In the genomic region with DNA sequence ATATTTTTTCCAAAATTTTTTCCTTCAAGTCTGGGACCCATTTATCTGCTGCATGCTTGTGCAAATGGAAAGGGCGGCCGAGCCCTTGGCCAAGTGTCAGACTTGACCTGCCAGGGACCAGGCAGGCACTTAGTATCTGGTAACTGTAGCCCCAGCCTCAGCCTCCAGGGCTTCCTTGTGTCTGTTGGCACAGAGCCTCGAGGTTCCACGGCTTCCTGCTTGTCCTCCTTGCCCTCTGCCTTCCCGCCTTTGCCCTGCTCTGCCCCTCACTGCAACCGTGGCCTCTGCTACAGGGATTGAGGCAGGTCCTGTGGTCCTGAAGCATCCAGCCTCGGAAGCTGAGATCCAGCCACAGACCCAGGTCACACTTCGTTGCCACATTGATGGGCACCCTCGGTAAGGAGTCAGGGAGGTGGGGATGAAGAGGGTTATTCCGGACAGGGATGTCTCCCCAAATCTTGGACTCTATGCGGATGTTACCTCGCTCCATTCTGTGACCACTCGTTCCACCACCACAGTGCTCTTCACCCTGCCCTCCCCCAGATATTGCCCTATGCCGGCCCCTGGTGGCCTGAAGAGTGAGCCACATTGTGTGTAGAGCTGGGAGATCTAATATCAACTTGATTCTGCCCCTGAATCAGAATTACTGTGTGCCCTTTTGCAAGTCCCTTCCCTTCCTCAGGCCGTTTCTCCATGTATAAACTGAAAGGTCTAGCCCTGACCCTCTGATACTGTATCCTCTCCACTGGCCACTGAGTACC, we compare ENCODE assay signal across 9 cellular contexts. TPM values are rescaled to one million over a fixed set of nuclear protein-coding genes. Genes with fewer than 3 reads are reported as not detected.
DNase-seq lines count a peak whose midpoint lies in the region; ATAC-seq, FAIRE-seq and TF ChIP-seq lines count a peak whose summit lies in the region.
"Had no signal": no experiment of that assay in that cellular context is flagged by ENCODE, and none has a peak within 500 bp of the region (broad histone marks: within the 10 kb centered on the region; RNA-seq: fewer than 3 reads in every experiment).

No MANE protein-coding gene starts in this region.

- peaks cover 20% of the 10 kb centered on the region; the same call in 1 of the 2 replicates for H3K27me3 ChIP-seq in OCI-LY1 (ENCODE audit: insufficient read depth, low read length)
- H3K27me3 ChIP-seq in H1 (replicated peaks in 1 of 4; ENCODE audit: control insufficient read depth in 3 of 4, extremely low read depth in 1 of 4, insufficient read depth in 3 of 4, low read length in 3 of 4), result no peaks in the 10 kb centered on the region

- H3K18ac ChIP-seq in H1 (ENCODE audit: extremely low read depth, low read length), result no peak overlapping the region

- no peak overlapping the region for H3K4me3 ChIP-seq in OCI-LY1 (ENCODE audit: low read depth, low read length, poor library complexity, severe bottlenecking)
- no peak overlapping the region for H3K4me3 ChIP-seq in H1 (ENCODE audit: extremely low read depth in 1 of 4, insufficient read depth in 2 of 4, low read depth in 3 of 4, low read length in 4 of 4)

- peak; percentile 14 for DNase-seq in activated CD4-positive, alpha-beta T cell treated with anti-CD3 and anti-CD28 coated beads, Interleukin-2, amount 50 U/mL, for 1 hour
- DNase-seq in activated CD4-positive, alpha-beta T cell treated with anti-CD3 and anti-CD28 coated beads for 1 hour, result no peak
- peak in 1 of 2 experiments; percentile 63 for DNase-seq in H1 (ENCODE audit: low read depth in 1 of 2, low spot score in 2 of 2)
- DNase-seq in neural crest cell (ENCODE audit: low read depth, low spot score), result no peak
- no peak for DNase-seq in SHP77 treated with DMSO at 0.1 percent for 48 hours (lab: John Stamatoyannopoulos, UW)
- no peak for DNase-seq in SKM-1 (lab: John Stamatoyannopoulos, UW; ENCODE audit: unreplicated experiment)
- DNase-seq: activated T-cell treated with anti-CD3 and anti-CD28 coated beads, Interleukin-2, amount 50 U/mL, for 4 hours had no signal

- H3K4me3 Mint-ChIP-seq in neural crest cell, result no peak overlapping the region
- H3K4me3 Mint-ChIP-seq: activated T-cell treated with anti-CD3 and anti-CD28 coated beads, Interleukin-2, amount 50 U/mL, for 4 hours had no signal

- no peak for TF ChIP-seq EP300 in H1 (IDR thresholded peaks at IDR 0.05; ENCODE audit: borderline replicate concordance in 1 of 2, low read depth in 2 of 2, low read length in 2 of 2)

- no peaks in the 10 kb centered on the region for H3K23me2 ChIP-seq in H1 (ENCODE audit: low read depth, low read length)

- POLR2A ChIA-PET in H1 (lab: Charles Lee; ENCODE audit: partially characterized antibody), result interaction anchor here (0.7 to 1.4 kb wide), 5 partner anchors 53 to 70 kb away, joined by 3 to 9 read pairs (median 4); a partner anchor contains a TSS

- peak overlapping the region; percentile 71; the same call in 1 of the 2 replicates for H2BK12ac ChIP-seq in H1 (ENCODE audit: low read depth, low read length)

- no peaks in the 10 kb centered on the region for H3K4me1 ChIP-seq in OCI-LY1 (ENCODE audit: insufficient read depth, low read length, severe bottlenecking)
- H3K4me1 ChIP-seq in H1 (replicated peaks in 1 of 4; ENCODE audit: control insufficient read depth in 3 of 4, insufficient read depth in 4 of 4, low read length in 3 of 4), result peaks cover 0 to 14% (median 5%) of the 10 kb centered on the region in 4 experiments

- H3K56ac ChIP-seq in H1 (replicated peaks; ENCODE audit: insufficient read length, low read depth, low read length), result no peak overlapping the region

- CTCF ChIA-PET in H1 (lab: Charles Lee; ENCODE audit: partially characterized antibody), result interaction anchor here (0.6 to 4.0 kb wide), 28 partner anchors 10 to 228 kb away, joined by 3 to 27 read pairs (median 4); a partner anchor contains a TSS

- no peak overlapping the region for H2BK120ac ChIP-seq in H1 (replicated peaks; ENCODE audit: low read depth, low read length)

- TF ChIP-seq RAD21 in H1 (IDR thresholded peaks at IDR 0.05 in 1 of 2, conservative IDR thresholded peaks at IDR 0.05 in 1 of 2; ENCODE audit: low read depth in 2 of 2, low read length in 2 of 2), result peak; percentile 91 to 92

- H3K4me1 Mint-ChIP-seq in neural crest cell, result peaks cover 4% of the 10 kb centered on the region

- no peaks in the 10 kb centered on the region for H3K36me3 Mint-ChIP-seq in neural crest cell (ENCODE audit: low read depth)

- H4K91ac ChIP-seq in H1 (replicated peaks; ENCODE audit: insufficient read length, low read length), result peak overlapping the region; percentile 29

- H4K20me1 ChIP-seq in OCI-LY1 (ENCODE audit: insufficient read depth, low read length), result no peaks in the 10 kb centered on the region
- peaks cover 12 to 20% of the 10 kb centered on the region in 2 experiments for H4K20me1 ChIP-seq in H1 (replicated peaks in 1 of 2; ENCODE audit: control insufficient read depth in 1 of 2, insufficient read depth in 2 of 2, low read length in 2 of 2)

- TF ChIP-seq CTCF in OCI-LY1 (IDR thresholded peaks at IDR 0.05; ENCODE audit: low read length) (peak; percentile 67), H1 (IDR thresholded peaks at IDR 0.05; ENCODE audit: control extremely low read depth in 1 of 3, insufficient read depth in 1 of 3, low read depth in 1 of 3, low read length in 3 of 3) (peak; percentile 72 to 82 (median 80)), neural crest cell (conservative IDR thresholded peaks at IDR 0.05) (peak; percentile 57)

- no peaks in the 10 kb centered on the region for H3K27me3 Mint-ChIP-seq in neural crest cell (ENCODE audit: low read depth)

- H4K8ac ChIP-seq in H1 (ENCODE audit: extremely low read depth, insufficient read depth, low read length), result peak overlapping the region; percentile 5; the same call in 1 of the 2 replicates

- H3K9me3 Mint-ChIP-seq in neural crest cell, result no peaks in the 10 kb centered on the region
- H3K9me3 Mint-ChIP-seq: activated T-cell treated with anti-CD3 and anti-CD28 coated beads, Interleukin-2, amount 50 U/mL, for 4 hours had no signal

- no peaks in the 10 kb centered on the region for H3F3A ChIP-seq in OCI-LY1 (ENCODE audit: insufficient read depth, low read length)

- H2AK5ac ChIP-seq in H1 (ENCODE audit: low read depth, low read length), result no peak overlapping the region

- H3K4ac ChIP-seq in H1 (replicated peaks; ENCODE audit: insufficient read length, low read depth, low read length), result no peak overlapping the region

- peaks cover 15% of the 10 kb centered on the region; the same call in 1 of the 2 replicates for H3K79me1 ChIP-seq in H1 (ENCODE audit: low read depth, low read length)

- 84% methylated on average over 15 of the region's 15 CpGs; no CpG with 5 or more reads in 1 of the 2 experiments for WGBS in H1 (ENCODE audit: extremely low coverage in 1 of 2, insufficient coverage in 1 of 2, insufficient read length in 1 of 2, insufficient replicate concordance in 2 of 2, low coverage in 1 of 2, low lambda C conversion rate in 2 of 2, missing lambda C conversion rate in 1 of 2), 2 experiments

- FAIRE-seq in H1 (lab: Jason Lieb, UNC), result no peak

- H3K36me3 ChIP-seq in OCI-LY1 (ENCODE audit: insufficient read depth, low read length), result no peaks in the 10 kb centered on the region
- H3K36me3 ChIP-seq in H1 (ENCODE audit: control insufficient read depth in 2 of 4, insufficient read depth in 4 of 4, low read length in 3 of 4), result peaks cover 2 to 13% (median 10%) of the 10 kb centered on the region in 4 experiments; a peak in 6 of 8 replicates

- H3K79me2 ChIP-seq in OCI-LY1 (ENCODE audit: insufficient read depth, low read length) (no peaks in the 10 kb centered on the region), H1 (ENCODE audit: control insufficient read depth in 1 of 2, insufficient read depth in 2 of 2, low read length in 2 of 2) (peaks cover 0 to 25% of the 10 kb centered on the region in 2 experiments; a peak in 2 of 4 replicates)

- ATAC-seq in HG02678 (IDR thresholded peaks at IDR 0.05; ENCODE audit: unreplicated experiment), result no peak

- H3K27ac ChIP-seq in OCI-LY1 (ENCODE audit: low read depth, low read length, poor library complexity, severe bottlenecking) (no peak overlapping the region), H1 (ENCODE audit: low read depth, low read length) (no peak overlapping the region)

- H2AFZ ChIP-seq in OCI-LY1 (ENCODE audit: low read length) (no peak overlapping the region), H1 (ENCODE audit: low read length) (no peak overlapping the region)

- no peak overlapping the region for H3K9ac ChIP-seq in OCI-LY1 (ENCODE audit: low read length)
- H3K9ac ChIP-seq in H1 (replicated peaks in 1 of 4; ENCODE audit: extremely low read depth in 1 of 4, low read depth in 3 of 4, low read length in 3 of 4), result no peak overlapping the region; a peak in 1 of 7 replicates

- no peak for TF ChIP-seq POLR2A in H1 (IDR thresholded peaks at IDR 0.05; ENCODE audit: control extremely low read depth in 1 of 2, low read depth in 2 of 2, low read length in 2 of 2)

- H2BK5ac ChIP-seq in H1 (ENCODE audit: low read depth, low read length), result no peak overlapping the region

- no peaks in the 10 kb centered on the region for H3K9me3 ChIP-seq in OCI-LY1 (ENCODE audit: low read length)
- H3K9me3 ChIP-seq in H1 (ENCODE audit: insufficient read depth in 2 of 2, low read depth in 1 of 2, low read length in 1 of 2), result no peaks in the 10 kb centered on the region

- H3K4me2 ChIP-seq in OCI-LY1 (ENCODE audit: low read length), result no peak overlapping the region
- H3K4me2 ChIP-seq in H1 (ENCODE audit: insufficient read depth in 1 of 2, low read depth in 2 of 2, low read length in 2 of 2), result no peak overlapping the region

- H2BK20ac ChIP-seq in H1 (ENCODE audit: low read length), result no peak overlapping the region

- H3K23ac ChIP-seq in H1 (ENCODE audit: insufficient read length), result no peak overlapping the region

- H4K5ac ChIP-seq in H1 (ENCODE audit: insufficient read length, low read depth, low read length), result no peak overlapping the region

- peak overlapping the region; percentile 36 for H3K27ac Mint-ChIP-seq in neural crest cell (ENCODE audit: unreplicated experiment)

- no peak overlapping the region for H2BK15ac ChIP-seq in H1 (ENCODE audit: low read length)

- no peaks in the 10 kb centered on the region for H3K9me2 ChIP-seq in OCI-LY1 (ENCODE audit: low read depth, low read length)

- H3K14ac ChIP-seq in H1 (ENCODE audit: insufficient read length), result no peak overlapping the region

RNA-seq across cellular contexts. Expression of a gene that starts 41.5 kb away (rescaled TPM):
- 49.0 and 52.7 TPM in 2 replicates for total RNA-seq in H1 (2021; fragmentation: NEBNext Ultra II Directional; extraction: Animal tissue kit (Norgen Biotek cat#: 25700))
- 69.5 and 88.6 TPM in 2 replicates for polyA plus RNA-seq in H1 (2011; rRNA removed)
- 68.1 TPM for polyA plus RNA-seq in H1 (2011; cell fraction: cytosol; rRNA removed)
- polyA plus RNA-seq in H1 (2011; cell fraction: nucleus; rRNA removed), result 63.0 TPM
- 34.5 to 42.5 TPM (median 42.0 TPM) in 4 replicates for polyA plus RNA-seq in H1 (2012, experiment 1 of 2)
- 41.2 TPM for polyA plus RNA-seq in H1 (2012, experiment 2 of 2)
- 30.6 TPM for polyA plus RNA-seq in H1 (2013, experiment 1 of 2)
- 31.1 TPM for polyA plus RNA-seq in H1 (2013, experiment 2 of 2)
- polyA minus RNA-seq in H1 (2011; rRNA and poly(A)+ RNA removed), result 46.3 and 46.8 TPM in 2 replicates
- 33.1 TPM for polyA minus RNA-seq in H1 (2011; cell fraction: cytosol; rRNA and poly(A)+ RNA removed)
- 24.0 TPM for polyA minus RNA-seq in H1 (2011; cell fraction: nucleus; rRNA and poly(A)+ RNA removed)
- 37.5 and 37.8 TPM in 2 replicates for total RNA-seq in neural crest cell

RNA-seq across cellular contexts. Expression of a gene that starts 52.4 kb away (rescaled TPM):
- total RNA-seq in H1 (2021; fragmentation: NEBNext Ultra II Directional; extraction: Animal tissue kit (Norgen Biotek cat#: 25700)), result 9.8 and 10.5 TPM in 2 replicates
- 7.7 and 10.2 TPM in 2 replicates for polyA plus RNA-seq in H1 (2011; rRNA removed)
- 8.3 TPM for polyA plus RNA-seq in H1 (2011; cell fraction: cytosol; rRNA removed)
- polyA plus RNA-seq in H1 (2011; cell fraction: nucleus; rRNA removed), result 43.8 TPM
- polyA plus RNA-seq in H1 (2012, experiment 1 of 2), result 7.7 to 17.5 TPM (median 14.2 TPM) in 4 replicates
- polyA plus RNA-seq in H1 (2012, experiment 2 of 2), result 4.2 TPM
- 4.2 TPM for polyA plus RNA-seq in H1 (2013, experiment 1 of 2)
- 4.8 TPM for polyA plus RNA-seq in H1 (2013, experiment 2 of 2)
- polyA minus RNA-seq in H1 (2011; rRNA and poly(A)+ RNA removed), result 11.3 and 13.2 TPM in 2 replicates
- polyA minus RNA-seq in H1 (2011; cell fraction: cytosol; rRNA and poly(A)+ RNA removed), result 5.1 TPM
- 13.7 TPM for polyA minus RNA-seq in H1 (2011; cell fraction: nucleus; rRNA and poly(A)+ RNA removed)
- 37.2 and 37.5 TPM in 2 replicates for total RNA-seq in neural crest cell

RNA-seq across cellular contexts. Expression of a gene that starts 53.5 kb away (rescaled TPM):
- total RNA-seq in H1 (2021; fragmentation: NEBNext Ultra II Directional; extraction: Animal tissue kit (Norgen Biotek cat#: 25700)), result 130 and 138 TPM in 2 replicates
- 110 and 133 TPM in 2 replicates for polyA plus RNA-seq in H1 (2011; rRNA removed)
- 105 TPM for polyA plus RNA-seq in H1 (2011; cell fraction: cytosol; rRNA removed)
- polyA plus RNA-seq in H1 (2011; cell fraction: nucleus; rRNA removed), result 256 TPM
- 146 to 167 TPM (median 153 TPM) in 4 replicates for polyA plus RNA-seq in H1 (2012, experiment 1 of 2)
- 166 TPM for polyA plus RNA-seq in H1 (2012, experiment 2 of 2)
- polyA plus RNA-seq in H1 (2013, experiment 1 of 2), result 111 TPM
- 96.7 TPM for polyA plus RNA-seq in H1 (2013, experiment 2 of 2)
- 151 and 164 TPM in 2 replicates for polyA minus RNA-seq in H1 (2011; rRNA and poly(A)+ RNA removed)
- polyA minus RNA-seq in H1 (2011; cell fraction: cytosol; rRNA and poly(A)+ RNA removed), result 99.5 TPM
- 99.6 TPM for polyA minus RNA-seq in H1 (2011; cell fraction: nucleus; rRNA and poly(A)+ RNA removed)
- 101 and 106 TPM in 2 replicates for total RNA-seq in neural crest cell
